9 cellular contexts compared by ENCODE assay signal in genomic region chr12:111367661-111368221, GRCh38. TPM values are rescaled to one million over a fixed set of nuclear protein-coding genes. Genes with fewer than 3 reads are reported as not detected.
DNase-seq lines count a peak whose midpoint lies in the region; ATAC-seq, FAIRE-seq and TF ChIP-seq lines count a peak whose summit lies in the region.
"Had no signal": no experiment of that assay in that cellular context is flagged by ENCODE, and none has a peak within 500 bp of the region (broad histone marks: within the 10 kb centered on the region; RNA-seq: fewer than 3 reads in every experiment).

No MANE protein-coding gene starts in this region.

- H3K36me3 ChIP-seq in GM12878 (ENCODE audit: control insufficient read depth in 2 of 2, insufficient read depth in 2 of 2, low read length in 1 of 2): no peaks in the 10 kb centered on the region
- peaks cover 7 to 29% of the 10 kb centered on the region in 2 experiments for H3K36me3 ChIP-seq in HepG2 (replicated peaks in 1 of 2; ENCODE audit: control insufficient read depth in 1 of 2, insufficient read depth in 2 of 2, low read length in 2 of 2)
- peaks cover 0 to 3% of the 10 kb centered on the region in 2 donors for H3K36me3 ChIP-seq in thyroid gland

- H3K4me3 ChIP-seq in GM12878 (no peak overlapping the region), HepG2 (replicated peaks in 1 of 3; ENCODE audit: insufficient read depth in 1 of 3, low read depth in 2 of 3, low read length in 3 of 3) (peak overlapping the region; percentile 84 to 97 (median 95)), thyroid gland (replicated peaks in 1 of 3) (peak overlapping the region in 2 of 3 donors; percentile 67 to 79)

- peaks cover 15% of the 10 kb centered on the region for H3K4me1 Mint-ChIP-seq in activated CD4-positive, alpha-beta T cell treated with anti-CD3 and anti-CD28 coated beads for 36 hours

- no peaks in the 10 kb centered on the region for H3K36me3 Mint-ChIP-seq in activated CD4-positive, alpha-beta T cell treated with anti-CD3 and anti-CD28 coated beads for 36 hours (ENCODE audit: low read depth)

- H4K20me1 ChIP-seq in GM12878 (ENCODE audit: control insufficient read depth, insufficient read depth) (no peaks in the 10 kb centered on the region), HepG2 (ENCODE audit: insufficient read depth, low read length) (peaks cover 22% of the 10 kb centered on the region)

- H3K27ac Mint-ChIP-seq in activated CD4-positive, alpha-beta T cell treated with anti-CD3 and anti-CD28 coated beads for 36 hours: no peak overlapping the region

- no peak for TF ChIP-seq EP300 in GM12878 (IDR thresholded peaks at IDR 0.05; ENCODE audit: borderline replicate concordance in 1 of 2, control insufficient read depth in 1 of 2, low read depth in 2 of 2, low read length in 2 of 2)
- TF ChIP-seq EP300 in HepG2 (IDR thresholded peaks at IDR 0.05; ENCODE audit: low read depth in 2 of 2, low read length in 2 of 2): peak; percentile 74 to 87; a peak in 3 of 4 replicates
- peak; percentile 92 for TF ChIP-seq EP300 in HepG2 (CRISPR knock-in tag; IDR thresholded peaks at IDR 0.05; ENCODE audit: borderline replicate concordance)

- SMC1A ChIA-PET in GM12878 (lab: Charles Lee; ENCODE audit: uncharacterized antibody, unreplicated experiment): no interaction called here

- DNase-seq in activated CD4-positive, alpha-beta T cell treated with anti-CD3 and anti-CD28 coated beads for 36 hours: no peak
- no peak for DNase-seq in activated CD4-positive, alpha-beta T cell treated with anti-CD3 and anti-CD28 coated beads for 4 hours
- DNase-seq in GM12878 (ENCODE audit: low read depth, low spot score) (no peak), HepG2 (ENCODE audit: low spot score) (peak; percentile 91), thyroid gland (no peak), DMS79 treated with DMSO at 0.1 percent for 48 hours (lab: John Stamatoyannopoulos, UW) (no peak), GM13976 (ENCODE audit: low spot score) (no peak), ureter (ENCODE audit: low spot score) (no peak)
- DNase-seq: effector CD8-positive, alpha-beta T cell had no signal

- no peak for TF ChIP-seq POLR2A in GM12878 (IDR thresholded peaks at IDR 0.05; ENCODE audit: low read depth, low read length)
- peak; percentile 64 to 75 for TF ChIP-seq POLR2A in HepG2 (IDR thresholded peaks at IDR 0.05; ENCODE audit: insufficient read depth in 1 of 2, low read depth in 2 of 2, low read length in 2 of 2)
- TF ChIP-seq POLR2A in thyroid gland (IDR thresholded peaks at IDR 0.05): no peak

- TF ChIP-seq CTCF in GM12878 (IDR thresholded peaks at IDR 0.05 in 2 of 3, conservative IDR thresholded peaks at IDR 0.05 in 1 of 3; ENCODE audit: control insufficient read depth in 2 of 3, extremely low read depth in 1 of 3, insufficient read depth in 1 of 3, low read depth in 3 of 3, low read length in 3 of 3) (no peak), HepG2 (CRISPR knock-in tag; IDR thresholded peaks at IDR 0.05) (peak; percentile 33; the same call in 1 of the 2 replicates), thyroid gland (IDR thresholded peaks at IDR 0.05) (no peak), GM13976 (IDR thresholded peaks at IDR 0.05; ENCODE audit: borderline replicate concordance, control extremely low read depth, extremely low read depth, insufficient read depth, missing control alignments) (no peak)

- H3K27ac ChIP-seq in GM12878 (ENCODE audit: control insufficient read depth, insufficient read depth) (no peak overlapping the region), HepG2 (ENCODE audit: extremely low read length, insufficient read depth, low read length) (peak overlapping the region; percentile 72), thyroid gland (no peak overlapping the region)

- no peak overlapping the region for H3K9ac ChIP-seq in GM12878 (ENCODE audit: control insufficient read depth, insufficient read depth, low read length)
- peak overlapping the region; percentile 89 for H3K9ac ChIP-seq in HepG2 (ENCODE audit: insufficient read depth, low read depth, low read length)

- POLR2A ChIA-PET in activated CD4-positive, alpha-beta T cell treated with anti-CD3 and anti-CD28 coated beads for 36 hours (lab: Charles Lee): interaction anchor here (0.6 kb wide), 1 partner anchor 749 kb away, joined by 7 read pairs; no protein-coding TSS in a partner anchor
- POLR2A ChIA-PET in GM12878 (lab: Charles Lee) (interaction anchor here (0.5 to 0.6 kb wide), 2 partner anchors 689 to 1956 kb away, joined by 4 to 5 read pairs; no protein-coding TSS in a partner anchor), HepG2 (lab: Yijun Ruan, JAX) (interaction anchor here (0.7 to 2.9 kb wide), 9 partner anchors 8 to 1855 kb away, joined by 3 to 21 read pairs (median 4); partner anchors contain the start of genes ACAD10 and BRAP)

- H3K9me3 ChIP-seq in GM12878 (replicated peaks; ENCODE audit: control insufficient read depth, insufficient read depth, low read length): no peaks in the 10 kb centered on the region
- H3K9me3 ChIP-seq in HepG2 (ENCODE audit: low read length): no peaks in the 10 kb centered on the region
- no peaks in the 10 kb centered on the region for H3K9me3 ChIP-seq in thyroid gland

- peak overlapping the region; percentile 75; the same call in 1 of the 2 replicates for H3K4me2 ChIP-seq in GM12878 (ENCODE audit: control insufficient read depth, insufficient read depth)
- H3K4me2 ChIP-seq in HepG2 (ENCODE audit: low read depth, low read length): peak overlapping the region; percentile 79

- H2AFZ ChIP-seq in GM12878 (ENCODE audit: control insufficient read depth, low read depth, low read length) (no peak overlapping the region), HepG2 (ENCODE audit: low read length) (no peak overlapping the region)

- H3K9me3 Mint-ChIP-seq in activated CD4-positive, alpha-beta T cell treated with anti-CD3 and anti-CD28 coated beads for 36 hours (ENCODE audit: low read depth): no peaks in the 10 kb centered on the region

- BruUV-seq in GM12878 (replicated peaks; lab: Mats Ljungman, UMichigan) (no TSS peak), HepG2 (replicated peaks; lab: Mats Ljungman, UMichigan) (no TSS peak)

- TF ChIP-seq RAD21 in GM12878 (IDR thresholded peaks at IDR 0.05; ENCODE audit: insufficient read depth, low read depth, low read length): no peak
- peak; percentile 51 for TF ChIP-seq RAD21 in HepG2 (CRISPR knock-in tag; IDR thresholded peaks at IDR 0.05)

- H3K27me3 Mint-ChIP-seq in activated CD4-positive, alpha-beta T cell treated with anti-CD3 and anti-CD28 coated beads for 36 hours: no peaks in the 10 kb centered on the region

- H3K79me2 ChIP-seq in GM12878 (ENCODE audit: control insufficient read depth, insufficient read depth, low read length): no peaks in the 10 kb centered on the region
- H3K79me2 ChIP-seq in HepG2 (ENCODE audit: insufficient read depth, low read length): peaks cover 24% of the 10 kb centered on the region

- CTCF ChIA-PET in activated CD4-positive, alpha-beta T cell treated with anti-CD3 and anti-CD28 coated beads for 36 hours (lab: Charles Lee): interaction anchor here (0.6 to 3.5 kb wide), 9 partner anchors 16 to 724 kb away, joined by 3 to 15 read pairs (median 3); no protein-coding TSS in a partner anchor
- CTCF ChIA-PET in GM12878 (lab: Yijun Ruan, JAX): interaction anchor here (0.8 to 1.8 kb wide), 4 partner anchors 29 to 113 kb away, joined by 3 to 6 read pairs (median 4); no protein-coding TSS in a partner anchor
- CTCF ChIA-PET in HepG2 (lab: Yijun Ruan, JAX; ENCODE audit: low intra/inter-chr PET ratio, low total read pairs): no interaction called here

- no peaks in the 10 kb centered on the region for H3K27me3 ChIP-seq in GM12878 (replicated peaks in 1 of 2; ENCODE audit: control insufficient read depth in 2 of 2, insufficient read depth in 2 of 2, low read length in 1 of 2)
- H3K27me3 ChIP-seq in HepG2 (ENCODE audit: control insufficient read depth in 1 of 2, insufficient read depth in 2 of 2, low read length in 2 of 2): no peaks in the 10 kb centered on the region
- no peaks in the 10 kb centered on the region for H3K27me3 ChIP-seq in thyroid gland

- H3K4me1 ChIP-seq in GM12878 (ENCODE audit: control insufficient read depth, insufficient read depth, low read length): peaks cover 2% of the 10 kb centered on the region; the same call in 1 of the 2 replicates
- peaks cover 44% of the 10 kb centered on the region for H3K4me1 ChIP-seq in HepG2 (ENCODE audit: insufficient read depth, low read length)
- peaks cover 8 to 13% of the 10 kb centered on the region in 2 donors for H3K4me1 ChIP-seq in thyroid gland

- peak; percentile 7 for ATAC-seq in activated CD4-positive, alpha-beta T cell treated with anti-CD3 and anti-CD28 coated beads for 36 hours
- ATAC-seq in GM12878 (no peak), HepG2 (peak; percentile 89)

- FAIRE-seq in GM12878 (lab: Jason Lieb, UNC) (no peak), HepG2 (lab: Jason Lieb, UNC) (peak; percentile 93)

- RAD21 ChIA-PET in GM12878 (lab: Charles Lee; ENCODE audit: unreplicated experiment): interaction anchor here (1.3 to 1.5 kb wide), 2 partner anchors 31 to 84 kb away, joined by 3 to 4 read pairs; no protein-coding TSS in a partner anchor

- in situ Hi-C loops in GM12878 (cut with MboI) (no loop called here), HepG2 (cut with HindIII; ENCODE audit: extremely low pct_ligation_motif_present, low pct_unique_long_range_greater_than_20kb) (no loop called here), GM13976 (cut with MboI; ENCODE audit: low sequenced_read_pairs, unreplicated experiment) (no loop called here)

- H3K4me3 Mint-ChIP-seq in activated CD4-positive, alpha-beta T cell treated with anti-CD3 and anti-CD28 coated beads for 36 hours: peak overlapping the region; percentile 70

- intact Hi-C loops in activated CD4-positive, alpha-beta T cell treated with anti-CD3 and anti-CD28 coated beads for 36 hours (cut with DNase I, micrococcal nuclease): loop anchor here in 1 of 2 experiments (2.0 kb wide), 1 partner anchor 77 kb away; no protein-coding TSS in a partner anchor
- intact Hi-C loops in GM12878 (cut with micrococcal nuclease; ENCODE audit: unreplicated experiment): no loop called here
- intact Hi-C loops in HepG2 (cut with micrococcal nuclease; ENCODE audit: unreplicated experiment): no loop called here
- intact Hi-C loops in thyroid gland (cut with DNase I): no loop called here

- 73% methylated on average over 7 of the region's 7 CpGs for WGBS in GM12878 (ENCODE audit: insufficient coverage, insufficient replicate concordance, low lambda C conversion rate, missing lambda C conversion rate)
- WGBS in HepG2 (ENCODE audit: low lambda C conversion rate): 3% methylated on average over 5 of the region's 7 CpGs
- 51 to 54% methylated on average over 6 to 7 of the region's 7 CpGs for WGBS in thyroid gland, 2 donors

RNA-seq across cellular contexts. Expression of gene PHETA1, which starts 1.2 kb away (rescaled TPM):
- total RNA-seq in activated CD4-positive, alpha-beta T cell treated with anti-CD3 and anti-CD28 coated beads for 36 hours: 1 to 10 TPM; 1.3 to 1.5 TPM
- total RNA-seq in GM12878 (2013; cell fraction: nucleolus; rRNA removed): 1.8 and 3.4 TPM in 2 replicates
- total RNA-seq in GM12878 (2014; rRNA removed) (0.45 and 0.65 TPM in 2 replicates), GM12878 (2014; rRNA removed; fragmentation: Illumina TruSeq; extraction: Trizol) (0.18 and 0.28 TPM in 2 replicates), GM12878 (2021) (1.3 and 1.4 TPM in 2 replicates), HepG2 (2016; rRNA removed; fragmentation: Illumina TruSeq; extraction: Trizol) (12.7 and 20.8 TPM in 2 replicates), thyroid gland (10 to 100 TPM in 2 of 4 donors, 1 to 10 TPM in 2; 8.1 to 23.5 (median 15.3) TPM), ureter (7.5 TPM)
- 0.21 TPM for polyA plus RNA-seq in GM12878 (2011; ENCODE audit: low read depth)
- polyA plus RNA-seq in GM12878 (2011; rRNA removed) (0.30 and 0.79 TPM in 2 replicates), GM12878 (2014; fragmentation: Illumina TruSeq; extraction: Trizol) (0.29 TPM in 1 of 2 replicates, not detected in the other), GM12878 (2014; fragmentation: Nextera tagmentation; extraction: Ambion mirVana) (under 1 TPM in 1 of 2 experiments, not detected in 1; 0.02 TPM), GM12878 (2014; rRNA removed) (0.51 and 1.4 TPM in 2 replicates), GM12878 (2016; fragmentation: Nextera tagmentation; extraction: Ambion mirVana) (1 to 10 TPM in 1 of 2 experiments, under 1 TPM in 1; 0.59 to 1.1 TPM), HepG2 (2011; rRNA removed) (11.3 and 15.8 TPM in 2 replicates)
- 1.0 and 1.8 TPM in 2 replicates for polyA plus RNA-seq in GM12878 (2011; cell fraction: cytosol; rRNA removed)
- 2.5 and 3.0 TPM in 2 replicates for polyA plus RNA-seq in GM12878 (2011; cell fraction: nucleus; rRNA removed)
- polyA plus RNA-seq in GM12878 (2012): 1.0 and 1.3 TPM in 2 replicates
- polyA minus RNA-seq in GM12878 (2011; rRNA and poly(A)+ RNA removed): 0.51 and 1.3 TPM in 2 replicates
- polyA minus RNA-seq in GM12878 (2011; cell fraction: cytosol; rRNA and poly(A)+ RNA removed): 0.53 and 0.73 TPM in 2 replicates
- polyA minus RNA-seq in GM12878 (2011; cell fraction: nucleus; rRNA and poly(A)+ RNA removed): 0.60 and 1.3 TPM in 2 replicates
- 4.6 and 5.4 TPM in 2 replicates for total RNA-seq in HepG2 (2016; cell fraction: cytosol; rRNA removed; fragmentation: Illumina TruSeq; extraction: Trizol; ENCODE audit: low read depth)
- total RNA-seq in HepG2 (2016; cell fraction: insoluble cytoplasmic fraction; rRNA removed; fragmentation: Illumina TruSeq; extraction: Trizol): 11.4 and 21.0 TPM in 2 replicates
- total RNA-seq in HepG2 (2016; cell fraction: membrane; rRNA removed; fragmentation: Illumina TruSeq; extraction: Trizol): 20.1 and 22.4 TPM in 2 replicates
- 11.4 and 16.8 TPM in 2 replicates for total RNA-seq in HepG2 (2016; cell fraction: nucleus; rRNA removed; fragmentation: Illumina TruSeq; extraction: Trizol)
- polyA plus RNA-seq in HepG2 (2011; cell fraction: cytosol; rRNA removed): 13.8 and 16.9 TPM in 2 replicates
- polyA plus RNA-seq in HepG2 (2011; cell fraction: nucleus; rRNA removed): 38.7 and 41.4 TPM in 2 replicates
- polyA plus RNA-seq in HepG2 (2012): 7.6 and 12.3 TPM in 2 replicates
- 4.7 and 5.7 TPM in 2 replicates for polyA plus RNA-seq in HepG2 (2016; cell fraction: cytosol; fragmentation: Illumina TruSeq; extraction: Trizol; ENCODE audit: low read depth)
- 15.8 and 19.6 TPM in 2 replicates for polyA plus RNA-seq in HepG2 (2016; cell fraction: insoluble cytoplasmic fraction; fragmentation: Illumina TruSeq; extraction: Trizol; ENCODE audit: low read depth)
- polyA plus RNA-seq in HepG2 (2016; cell fraction: membrane; fragmentation: Illumina TruSeq; extraction: Trizol; ENCODE audit: low read depth): 18.1 and 18.8 TPM in 2 replicates
- 31.9 and 34.8 TPM in 2 replicates for polyA plus RNA-seq in HepG2 (2016; cell fraction: nucleus; fragmentation: Illumina TruSeq; extraction: Trizol; ENCODE audit: insufficient read depth, low read depth)
- 1.6 and 19.4 TPM in 2 replicates for polyA minus RNA-seq in HepG2 (2011; rRNA and poly(A)+ RNA removed; ENCODE audit: low replicate concordance)
- polyA minus RNA-seq in HepG2 (2011; cell fraction: cytosol; rRNA and poly(A)+ RNA removed): 7.2 and 10.0 TPM in 2 replicates
- 6.4 and 9.7 TPM in 2 replicates for polyA minus RNA-seq in HepG2 (2011; cell fraction: nucleus; rRNA and poly(A)+ RNA removed)

RNA-seq across cellular contexts. Expression of gene SH2B3, which starts 38.0 kb away (rescaled TPM):
- 10 to 100 TPM; 29.2 to 32.7 TPM for total RNA-seq in activated CD4-positive, alpha-beta T cell treated with anti-CD3 and anti-CD28 coated beads for 36 hours
- total RNA-seq in GM12878 (2013; cell fraction: nucleolus; rRNA removed): 28.3 and 28.4 TPM in 2 replicates
- total RNA-seq in GM12878 (2014; rRNA removed) (32.3 and 32.5 TPM in 2 replicates), GM12878 (2014; rRNA removed; fragmentation: Illumina TruSeq; extraction: Trizol) (25.3 and 27.6 TPM in 2 replicates), GM12878 (2021) (43.2 and 46.4 TPM in 2 replicates), HepG2 (2016; rRNA removed; fragmentation: Illumina TruSeq; extraction: Trizol) (6.8 and 6.9 TPM in 2 replicates), thyroid gland (10 to 100 TPM; 14.1 to 36.5 (median 25.6) TPM), ureter (20.4 TPM)
- polyA plus RNA-seq in GM12878 (2011; ENCODE audit: low read depth): 18.6 TPM
- polyA plus RNA-seq in GM12878 (2011; rRNA removed) (15.0 and 19.1 TPM in 2 replicates), GM12878 (2014; fragmentation: Illumina TruSeq; extraction: Trizol) (35.6 and 38.3 TPM in 2 replicates), GM12878 (2014; fragmentation: Nextera tagmentation; extraction: Ambion mirVana) (1 to 10 TPM; 5.8 to 8.5 TPM), GM12878 (2014; rRNA removed) (28.1 and 31.0 TPM in 2 replicates), GM12878 (2016; fragmentation: Nextera tagmentation; extraction: Ambion mirVana) (10 to 100 TPM in 1 of 2 experiments, 1 to 10 TPM in 1; 9.1 to 11.9 TPM), HepG2 (2011; rRNA removed) (6.8 and 7.1 TPM in 2 replicates)
- polyA plus RNA-seq in GM12878 (2011; cell fraction: cytosol; rRNA removed): 19.4 and 21.7 TPM in 2 replicates
- polyA plus RNA-seq in GM12878 (2011; cell fraction: nucleus; rRNA removed): 18.9 and 27.2 TPM in 2 replicates
- polyA plus RNA-seq in GM12878 (2012): 18.0 and 25.3 TPM in 2 replicates
- 15.0 and 18.0 TPM in 2 replicates for polyA minus RNA-seq in GM12878 (2011; rRNA and poly(A)+ RNA removed)
- polyA minus RNA-seq in GM12878 (2011; cell fraction: cytosol; rRNA and poly(A)+ RNA removed): 11.4 and 13.1 TPM in 2 replicates
- 4.8 and 11.5 TPM in 2 replicates for polyA minus RNA-seq in GM12878 (2011; cell fraction: nucleus; rRNA and poly(A)+ RNA removed)
- 3.0 and 4.5 TPM in 2 replicates for total RNA-seq in HepG2 (2016; cell fraction: cytosol; rRNA removed; fragmentation: Illumina TruSeq; extraction: Trizol; ENCODE audit: low read depth)
- 5.3 and 6.3 TPM in 2 replicates for total RNA-seq in HepG2 (2016; cell fraction: insoluble cytoplasmic fraction; rRNA removed; fragmentation: Illumina TruSeq; extraction: Trizol)
- total RNA-seq in HepG2 (2016; cell fraction: membrane; rRNA removed; fragmentation: Illumina TruSeq; extraction: Trizol): 8.1 and 8.8 TPM in 2 replicates
- 3.3 and 4.2 TPM in 2 replicates for total RNA-seq in HepG2 (2016; cell fraction: nucleus; rRNA removed; fragmentation: Illumina TruSeq; extraction: Trizol)
- 5.9 and 7.0 TPM in 2 replicates for polyA plus RNA-seq in HepG2 (2011; cell fraction: cytosol; rRNA removed)
- 6.3 and 7.7 TPM in 2 replicates for polyA plus RNA-seq in HepG2 (2011; cell fraction: nucleus; rRNA removed)
- 5.1 and 9.2 TPM in 2 replicates for polyA plus RNA-seq in HepG2 (2012)
- polyA plus RNA-seq in HepG2 (2016; cell fraction: cytosol; fragmentation: Illumina TruSeq; extraction: Trizol; ENCODE audit: low read depth): 0.99 and 1.3 TPM in 2 replicates
- polyA plus RNA-seq in HepG2 (2016; cell fraction: insoluble cytoplasmic fraction; fragmentation: Illumina TruSeq; extraction: Trizol; ENCODE audit: low read depth): 7.6 and 9.1 TPM in 2 replicates
- polyA plus RNA-seq in HepG2 (2016; cell fraction: membrane; fragmentation: Illumina TruSeq; extraction: Trizol; ENCODE audit: low read depth): 5.2 and 5.7 TPM in 2 replicates
- polyA plus RNA-seq in HepG2 (2016; cell fraction: nucleus; fragmentation: Illumina TruSeq; extraction: Trizol; ENCODE audit: insufficient read depth, low read depth): 8.8 and 9.8 TPM in 2 replicates
- polyA minus RNA-seq in HepG2 (2011; rRNA and poly(A)+ RNA removed; ENCODE audit: low replicate concordance): 2.2 and 11.4 TPM in 2 replicates
- 6.2 and 6.9 TPM in 2 replicates for polyA minus RNA-seq in HepG2 (2011; cell fraction: cytosol; rRNA and poly(A)+ RNA removed)
- 3.3 and 3.9 TPM in 2 replicates for polyA minus RNA-seq in HepG2 (2011; cell fraction: nucleus; rRNA and poly(A)+ RNA removed)

Comparison
In these comparisons a context has a peak if more than half of its experiments do, and no peak if none do; other contexts are left out.
1. POLR2A ChIP-seq: peak in HepG2 (2 of 2); none in GM12878 (single experiment) and thyroid gland (0 of 2).